ENCODE assay signal across 1 cellular context in genomic region chr7:150385240-150385830, GRCh38.
TF ChIP-seq lines count a peak whose summit lies in the region.

No MANE protein-coding gene starts in this region.

TF ChIP-seq in GM23338, 12 proteins besides CTCF, POLR2A, EP300 and RAD21 (continued from another document):
- TF ChIP-seq ZNF462 (CRISPR knock-in tag; IDR thresholded peaks at IDR 0.05) (no peak), JUNB (IDR thresholded peaks at IDR 0.05; ENCODE audit: unreplicated experiment) (no peak), ETS1 (IDR thresholded peaks at IDR 0.05) (no peak), EZH2phosphoT487 (IDR thresholded peaks at IDR 0.05; ENCODE audit: unreplicated experiment) (no peak)
